In genomic region chr2:47644351-47644750, GRCh38 we compare ENCODE assay signal across 26 cellular contexts.
"Had no signal": no experiment of that assay in that cellular context is flagged by ENCODE, and none has a peak within 500 bp of the region (broad histone marks: within the 10 kb centered on the region; RNA-seq: fewer than 3 reads in every experiment).

No MANE protein-coding gene starts in this region.

- H3K36me3 ChIP-seq: brain microvascular endothelial cell, gastroesophageal sphincter, lower lobe of right lung, spleen, uterus, WERI-Rb-1 had no signal

- H3K27me3 ChIP-seq: brain microvascular endothelial cell, gastroesophageal sphincter, hepatocyte, spleen, uterus had no signal

- ATAC-seq: activated CD4-positive, CD25-positive, alpha-beta regulatory T cell treated with anti-CD3 and anti-CD28 coated beads, Interleukin-2, amount 50 U/mL, for 24 hours; effector memory CD8-positive, alpha-beta T cell; gastroesophageal sphincter; lower lobe of right lung; natural killer cell had no signal

- H3K4me3 Mint-ChIP-seq: activated CD4-positive, alpha-beta memory T cell treated with anti-CD3 and anti-CD28 coated beads for 36 hours; activated CD4-positive, alpha-beta T cell treated with anti-CD3 and anti-CD28 coated beads, Interleukin-2, amount 10 ng/mL, durations not matched to agents 24 days and 14 days; activated T-helper 1 cell treated with anti-CD3 and anti-CD28 coated beads, Interleukin-12 subunit alpha, Interleukin-12 subunit beta, Interleukin-2, Interleukin-4 antibody, amounts not matched to agents 30 ng/mL and 10 ng/mL and 1 ng/mL, durations not matched to agents 14 hours and 24 hours and 36 hours; effector memory CD8-positive, alpha-beta T cell; natural killer cell; T-helper 1 cell treated with Interleukin-12 subunit alpha and Interleukin-12 subunit beta and Interleukin-4 antibody, amounts not matched to agents 30 μg/mL and 1 μg/mL, for 36 hours; type B pancreatic cell had no signal

- H3K4me2 ChIP-seq: hepatocyte had no signal

- H3K9me3 Mint-ChIP-seq: activated CD4-positive, alpha-beta memory T cell treated with anti-CD3 and anti-CD28 coated beads for 36 hours; activated CD4-positive, alpha-beta T cell treated with anti-CD3 and anti-CD28 coated beads, Interleukin-2, amount 10 ng/mL, durations not matched to agents 24 days and 14 days; activated T-helper 1 cell treated with anti-CD3 and anti-CD28 coated beads, Interleukin-12 subunit alpha, Interleukin-12 subunit beta, Interleukin-2, Interleukin-4 antibody, amounts not matched to agents 30 ng/mL and 10 ng/mL and 1 ng/mL, durations not matched to agents 14 hours and 24 hours and 36 hours; effector memory CD8-positive, alpha-beta T cell; natural killer cell; T-helper 1 cell treated with Interleukin-12 subunit alpha and Interleukin-12 subunit beta and Interleukin-4 antibody, amounts not matched to agents 30 μg/mL and 1 μg/mL, for 36 hours; type B pancreatic cell had no signal

- H3K79me2 ChIP-seq: hepatocyte had no signal

- H2AFZ ChIP-seq: hepatocyte had no signal

- H3K4me1 Mint-ChIP-seq: activated CD4-positive, alpha-beta T cell treated with anti-CD3 and anti-CD28 coated beads, Interleukin-2, amount 10 ng/mL, durations not matched to agents 24 days and 14 days; natural killer cell had no signal

- H3K27ac Mint-ChIP-seq: activated CD4-positive, alpha-beta memory T cell treated with anti-CD3 and anti-CD28 coated beads for 36 hours; activated CD4-positive, alpha-beta T cell treated with anti-CD3 and anti-CD28 coated beads, Interleukin-2, amount 10 ng/mL, durations not matched to agents 24 days and 14 days; activated T-helper 1 cell treated with anti-CD3 and anti-CD28 coated beads, Interleukin-12 subunit alpha, Interleukin-12 subunit beta, Interleukin-2, Interleukin-4 antibody, amounts not matched to agents 30 ng/mL and 10 ng/mL and 1 ng/mL, durations not matched to agents 14 hours and 24 hours and 36 hours; effector memory CD8-positive, alpha-beta T cell; natural killer cell; progenitor cell of endocrine pancreas; T-helper 1 cell treated with Interleukin-12 subunit alpha and Interleukin-12 subunit beta and Interleukin-4 antibody, amounts not matched to agents 30 μg/mL and 1 μg/mL, for 36 hours; type B pancreatic cell had no signal

- H3K9me3 ChIP-seq: gastroesophageal sphincter, lower lobe of right lung, spleen, uterus had no signal

- H3K27ac ChIP-seq: brain microvascular endothelial cell, gastroesophageal sphincter, hepatocyte, lower lobe of right lung, spleen, uterus, WERI-Rb-1 had no signal

- DNase-seq: activated CD4-positive, alpha-beta memory T cell treated with anti-CD3 and anti-CD28 coated beads for 36 hours; activated CD4-positive, alpha-beta T cell treated with anti-CD3 and anti-CD28 coated beads, Interleukin-2, amount 10 ng/mL, durations not matched to agents 24 days and 14 days; activated CD8-positive, alpha-beta memory T cell treated with anti-CD3 and anti-CD28 coated beads, Interleukin-2, amount 50 U/mL, for 4 hours; activated gamma-delta T cell treated with Interleukin-2 at 50 U/mL for 16 hours; activated naive CD4-positive, alpha-beta T cell treated with anti-CD3 and anti-CD28 coated beads, Interleukin-2, amount 50 U/mL, for 16 hours; activated T-cell treated with anti-CD3 and anti-CD28 coated beads, Interleukin-2, amount 50 U/mL, for 1 hour; amniotic stem cell; brain microvascular endothelial cell; cortex of kidney; effector memory CD8-positive, alpha-beta T cell; lower lobe of right lung; mesenchymal stem cell; natural killer cell; spleen; stimulated activated naive CD4-positive, alpha-beta T cell treated with Interleukin-2 at 50 U/mL for 16 hours; T-helper 9 cell; uterus; WERI-Rb-1 had no signal

- H3K4me1 ChIP-seq: gastroesophageal sphincter, lower lobe of right lung, spleen, uterus had no signal

- H3K4me3 ChIP-seq: gastroesophageal sphincter, hepatocyte, lower lobe of right lung, spleen, uterus had no signal

- H3K36me3 Mint-ChIP-seq: activated CD4-positive, alpha-beta memory T cell treated with anti-CD3 and anti-CD28 coated beads for 36 hours; natural killer cell; type B pancreatic cell had no signal

- FAIRE-seq: astrocyte had no signal
